In genomic region chr17:34254651-34255380, GRCh38 we compare ENCODE assay signal across 8 cellular contexts. TPM values are rescaled to one million over a fixed set of nuclear protein-coding genes. Genes with fewer than 3 reads are reported as not detected.
A peak's percentile ranks its signal among the peaks of the same experiment; 100 is the strongest.
DNase-seq lines count a peak whose midpoint lies in the region; ATAC-seq and TF ChIP-seq lines count a peak whose summit lies in the region.

CCL2 (plus strand) TSS chr17:34255285; CDS start chr17:34255350, 65 bp downstream.

- DNase-seq in HK-2 (ENCODE audit: unreplicated experiment) (peak; percentile 14), UCSD-AML1 (lab: John Stamatoyannopoulos, UW; ENCODE audit: unreplicated experiment) (peak; percentile 62), glomerular endothelial cell (ENCODE audit: extremely low read depth, low read depth, low spot score) (no peak), osteoblast (ENCODE audit: insufficient read length, low spot score, missing footprints) (no peak), NCI-H1048 (lab: John Stamatoyannopoulos, UW) (no peak)
- no peak for DNase-seq in activated CD8-positive, alpha-beta memory T cell treated with anti-CD3 and anti-CD28 coated beads for 24 hours

- H3K27ac ChIP-seq in osteoblast (ENCODE audit: low read depth, low read length): peak within 1 kb of the TSS; percentile 95

- no peaks in the 10 kb centered on the region for H4K20me1 ChIP-seq in osteoblast (ENCODE audit: insufficient read depth, low read length)

- peak within 1 kb of the TSS; percentile 88 for H3K4me2 ChIP-seq in osteoblast (ENCODE audit: insufficient read depth, low read length)

- peak within 1 kb of the TSS; percentile 70 for H3K4me3 ChIP-seq in osteoblast (ENCODE audit: insufficient read depth, low read length)

- no peaks in the 10 kb centered on the region for H3K27me3 ChIP-seq in osteoblast (ENCODE audit: insufficient read depth, low read length)

- no peaks in the 10 kb centered on the region for H3K9me3 ChIP-seq in osteoblast (ENCODE audit: low read depth, low read length)

- TF ChIP-seq CTCF in osteoblast (IDR thresholded peaks at IDR 0.05; ENCODE audit: extremely low read depth, low read depth, low read length): no peak

- H2AFZ ChIP-seq in osteoblast (ENCODE audit: low read length): peak within 1 kb of the TSS; percentile 33

- no peaks in the 10 kb centered on the region for H3K79me2 ChIP-seq in osteoblast (ENCODE audit: insufficient read depth, low read length)

- peaks cover 6% of the 10 kb centered on the region for H3K36me3 ChIP-seq in osteoblast (ENCODE audit: insufficient read depth, low read length)

- H3K4me1 ChIP-seq in osteoblast (ENCODE audit: insufficient read depth, low read length): peaks cover 68% of the 10 kb centered on the region

- ATAC-seq in esophagus mucosa (no peak), HG03571 (IDR thresholded peaks at IDR 0.05; ENCODE audit: unreplicated experiment) (no peak)

RNA-seq across cellular contexts. Expression of gene CCL2, which starts in this region (rescaled TPM):
- total RNA-seq in glomerular endothelial cell (406 and 1,495 TPM in 2 replicates), osteoblast (56.3 and 70.9 TPM in 2 replicates), esophagus mucosa (2.2 TPM)

Comparison
In these comparisons a context has a peak if more than half of its experiments do, and no peak if none do; other contexts are left out.
1. RNA of gene CCL2 (total RNA-seq): 406 to 1,495 TPM in glomerular endothelial cell and 56.3 to 70.9 TPM in osteoblast; 2.2 TPM in esophagus mucosa (single experiment); every median in the first group is over 10 times any median in the second.
2. DNase-seq: peak in HK-2 (single experiment) and UCSD-AML1 (single experiment); none in glomerular endothelial cell (single experiment), osteoblast (single experiment), activated CD8-positive, alpha-beta memory T cell treated with anti-CD3 and anti-CD28 coated beads for 24 hours (single experiment) and NCI-H1048 (single experiment).